ENCODE assay signal across 8 cellular contexts in genomic region chr11:88175707-88176066, GRCh38. TPM values are rescaled to one million over a fixed set of nuclear protein-coding genes. Genes with fewer than 3 reads are reported as not detected.
DNase-seq lines count a peak whose midpoint lies in the region; ATAC-seq, FAIRE-seq and TF ChIP-seq lines count a peak whose summit lies in the region.

No MANE protein-coding gene starts in this region.

- H3K4me1 ChIP-seq in vagina = peaks cover 66% of the 10 kb centered on the region

- H3K27ac ChIP-seq in vagina = peak overlapping the region; percentile 59

- peak overlapping the region; percentile 58; the same call in 1 of the 2 replicates for H3K4me3 ChIP-seq in AG09309 (ENCODE audit: control insufficient read depth, low read depth, low read length)
- H3K4me3 ChIP-seq in WI38 (ENCODE audit: low read depth, low read length) = peak overlapping the region; percentile 67
- H3K4me3 ChIP-seq in vagina = peak overlapping the region; percentile 53 to 58

- no peak for TF ChIP-seq POLR2A in vagina (IDR thresholded peaks at IDR 0.05)
- TF ChIP-seq POLR2A in GM12892 (IDR thresholded peaks at IDR 0.05; ENCODE audit: low read depth, low read length) = no peak

- TF ChIP-seq CTCF in AG09309 (IDR thresholded peaks at IDR 0.05; ENCODE audit: control insufficient read depth, insufficient read depth, low read depth, low read length, missing control alignments) (no peak), WI38 (IDR thresholded peaks at IDR 0.05; ENCODE audit: low read depth, low read length) (no peak), vagina (IDR thresholded peaks at IDR 0.05) (no peak)

- ATAC-seq in GM21737 (IDR thresholded peaks at IDR 0.05; ENCODE audit: unreplicated experiment) = peak; percentile 14

- H3K36me3 ChIP-seq in vagina = no peaks in the 10 kb centered on the region

- DNase-seq in AG09309 (ENCODE audit: low read depth) = no peak
- DNase-seq in iPS-NIHi7 (ENCODE audit: extremely low spot score) = peak; percentile 12
- DNase-seq in vagina (ENCODE audit: extremely low spot score in 2 of 2) = no peak
- no peak for DNase-seq in activated T-cell treated with anti-CD3 and anti-CD28 coated beads, Interleukin-2, amount 50 U/mL, for 1 hour
- no peak for DNase-seq in GM12892 (ENCODE audit: insufficient read length)
- no peak for DNase-seq in putamen (ENCODE audit: low spot score)

- H3K27me3 ChIP-seq in vagina = no peaks in the 10 kb centered on the region

- H3K9me3 ChIP-seq in vagina = no peaks in the 10 kb centered on the region

- FAIRE-seq in GM12892 (lab: Jason Lieb, UNC) = no peak

- intact Hi-C loops in vagina (cut with DNase I) = no loop called here

RNA-seq across cellular contexts. Expression of gene RAB38, which starts 0.4 kb away (rescaled TPM):
- 24.1 TPM for total RNA-seq in vagina
- 2.2 TPM for polyA plus RNA-seq in GM12892 (2012; ENCODE audit: missing spikeins)
